8 cellular contexts compared by ENCODE assay signal in genomic region chr6:106163446-106163965, GRCh38.
DNase-seq lines count a peak whose midpoint lies in the region; ATAC-seq and TF ChIP-seq lines count a peak whose summit lies in the region.

No MANE protein-coding gene starts in this region.

- peak overlapping the region; percentile 23; the same call in 1 of the 2 replicates for H3K4me3 ChIP-seq in GM12864 (ENCODE audit: low read depth, low read length)
- no peak overlapping the region for H3K4me3 ChIP-seq in body of pancreas
- H3K4me3 ChIP-seq in mesenchymal stem cell (ENCODE audit: insufficient read depth in 1 of 2, low read depth in 1 of 2, low read length in 2 of 2), result peak overlapping the region in 1 of 2 experiments; percentile 62

- DNase-seq in GM12864 (ENCODE audit: low read depth) (no peak), SIG-M5 treated with dmso at 0.1 percent for 504 hours (lab: John Stamatoyannopoulos, UW; ENCODE audit: unreplicated experiment) (peak; percentile 85), body of pancreas (peak in 3 of 4 donors; percentile 13 to 47 (median 15)), mesenchymal stem cell (peak; percentile 79), stromal cell of bone marrow (ENCODE audit: low read depth) (peak; percentile 65)

- TF ChIP-seq CTCF in GM12864 (IDR thresholded peaks at IDR 0.05; ENCODE audit: low read depth, low read length, missing control alignments) (peak; percentile 30), body of pancreas (IDR thresholded peaks at IDR 0.05) (no peak)

- H3K18ac ChIP-seq in mesenchymal stem cell (ENCODE audit: low read depth in 1 of 2, low read length in 2 of 2), result peak overlapping the region; percentile 70 to 79

- 29 to 46% methylated on average over 5 to 7 of the region's 7 CpGs for WGBS in body of pancreas, 2 donors
- WGBS in mesenchymal stem cell, result 38% methylated on average over 7 of the region's 7 CpGs

- H2BK5ac ChIP-seq in mesenchymal stem cell (ENCODE audit: low read depth, low read length, poor library complexity, severe bottlenecking), result peak overlapping the region; percentile 34

- ATAC-seq in HG02678 (IDR thresholded peaks at IDR 0.05; ENCODE audit: unreplicated experiment), result peak; percentile 28
- peak; percentile 28 for ATAC-seq in body of pancreas
- ATAC-seq in HG03025 (IDR thresholded peaks at IDR 0.05; ENCODE audit: low FRiP score, unreplicated experiment), result no peak
- ATAC-seq in GM19328 (IDR thresholded peaks at IDR 0.05; ENCODE audit: unreplicated experiment), result no peak

- no peaks in the 10 kb centered on the region for H3K36me3 ChIP-seq in body of pancreas (replicated peaks in 1 of 2; ENCODE audit: insufficient read depth in 1 of 2, low read depth in 2 of 2)
- no peaks in the 10 kb centered on the region for H3K36me3 ChIP-seq in mesenchymal stem cell (ENCODE audit: control insufficient read depth in 1 of 2, insufficient read depth in 2 of 2, low read depth in 1 of 2, low read length in 2 of 2)

- peak overlapping the region; percentile 86 for H4K8ac ChIP-seq in mesenchymal stem cell (ENCODE audit: low read length)

- no peaks in the 10 kb centered on the region for H3K27me3 ChIP-seq in body of pancreas
- no peaks in the 10 kb centered on the region for H3K27me3 ChIP-seq in mesenchymal stem cell (ENCODE audit: control insufficient read depth in 1 of 2, insufficient read depth in 1 of 2, low read length in 2 of 2)

- H3K4me1 ChIP-seq in body of pancreas (no peaks in the 10 kb centered on the region), mesenchymal stem cell (ENCODE audit: control insufficient read depth, insufficient read depth, low read depth, low read length) (peaks cover 26% of the 10 kb centered on the region)

- peak overlapping the region; percentile 53 to 56 for H3K4ac ChIP-seq in mesenchymal stem cell (ENCODE audit: low read depth in 1 of 2, low read length in 2 of 2)

- peak overlapping the region in 1 of 2 experiments; percentile 14 for H3K23ac ChIP-seq in mesenchymal stem cell (ENCODE audit: low read length in 2 of 2)

- peak overlapping the region; percentile 70 for H2AFZ ChIP-seq in mesenchymal stem cell (ENCODE audit: low read depth, low read length)

- H2AK5ac ChIP-seq in mesenchymal stem cell (ENCODE audit: low read length, severe bottlenecking), result peak overlapping the region; percentile 35

- H4K91ac ChIP-seq in mesenchymal stem cell (ENCODE audit: low read length), result peak overlapping the region; percentile 36

- peak overlapping the region; percentile 49 for H3K4me2 ChIP-seq in mesenchymal stem cell (ENCODE audit: low read length, poor library complexity, severe bottlenecking)

- peak overlapping the region; percentile 15 for H2BK15ac ChIP-seq in mesenchymal stem cell (ENCODE audit: low read depth, poor library complexity, severe bottlenecking)

- H3K27ac ChIP-seq in body of pancreas, result peak overlapping the region in 2 of 4 donors; percentile 39 to 76
- peak overlapping the region; percentile 88 for H3K27ac ChIP-seq in mesenchymal stem cell (ENCODE audit: low read length, poor library complexity, severe bottlenecking)

- no peaks in the 10 kb centered on the region for H3K9me3 ChIP-seq in body of pancreas
- no peaks in the 10 kb centered on the region for H3K9me3 ChIP-seq in mesenchymal stem cell (ENCODE audit: control insufficient read depth, low read length)

- intact Hi-C loops in body of pancreas (cut with DNase I), result no loop called here

- no peaks in the 10 kb centered on the region for H3K79me1 ChIP-seq in mesenchymal stem cell (replicated peaks; ENCODE audit: low read length, poor library complexity, severe bottlenecking)

- TF ChIP-seq POLR2A in body of pancreas (IDR thresholded peaks at IDR 0.05), result no peak

- H2BK120ac ChIP-seq in mesenchymal stem cell (ENCODE audit: low read depth, low read length), result no peak overlapping the region

- peak overlapping the region in 1 of 2 experiments; percentile 61 for H2BK12ac ChIP-seq in mesenchymal stem cell (ENCODE audit: low read length in 2 of 2)

- peak overlapping the region; percentile 80 for H3K9ac ChIP-seq in mesenchymal stem cell (ENCODE audit: low read length)

- H3K14ac ChIP-seq in mesenchymal stem cell (ENCODE audit: low read length in 2 of 2), result no peak overlapping the region

Comparison
In these comparisons a context has a peak if more than half of its experiments do, and no peak if none do; other contexts are left out.
1. ATAC-seq: peak in HG02678 (single experiment) and body of pancreas (single experiment); none in HG03025 (single experiment) and GM19328 (single experiment).